In genomic region chr9:38059233-38059936, GRCh38 we compare ENCODE assay signal across 14 cellular contexts. TPM values are rescaled to one million over a fixed set of nuclear protein-coding genes. Genes with fewer than 3 reads are reported as not detected.
DNase-seq lines count a peak whose midpoint lies in the region; ATAC-seq and TF ChIP-seq lines count a peak whose summit lies in the region.
"Had no signal": no experiment of that assay in that cellular context is flagged by ENCODE, and none has a peak within 500 bp of the region (broad histone marks: within the 10 kb centered on the region; RNA-seq: fewer than 3 reads in every experiment).

No MANE protein-coding gene starts in this region.

- POLR2A ChIA-PET in WTC11 (lab: Charles Lee) = interaction anchor here (1.6 kb wide), 1 partner anchor 42 kb away, joined by 3 read pairs; no protein-coding TSS in a partner anchor
- POLR2A ChIA-PET in CD4-positive, alpha-beta T cell (lab: Charles Lee) = no interaction called here

- TF ChIP-seq CTCF in WTC11 (IDR thresholded peaks at IDR 0.05) = no peak
- no peak for TF ChIP-seq CTCF in nephron (IDR thresholded peaks at IDR 0.05; ENCODE audit: unreplicated experiment in 3 of 3)
- no peak for TF ChIP-seq CTCF in upper lobe of right lung (IDR thresholded peaks at IDR 0.05)
- TF ChIP-seq CTCF in CD4-positive, alpha-beta T cell (IDR thresholded peaks at IDR 0.05) = no peak

- no peaks in the 10 kb centered on the region for H3K9me3 ChIP-seq in upper lobe of right lung
- H3K9me3 ChIP-seq in CD4-positive, alpha-beta T cell (ENCODE audit: control insufficient read depth, low read length) = no peaks in the 10 kb centered on the region

- CTCF ChIA-PET in WTC11 (lab: Charles Lee) = interaction anchor here (0.9 to 2.1 kb wide), 3 partner anchors 29 to 146 kb away, joined by 3 to 7 read pairs (median 5); no protein-coding TSS in a partner anchor
- CTCF ChIA-PET in CD4-positive, alpha-beta T cell (lab: Charles Lee) = interaction anchor here (1.4 kb wide), 1 partner anchor 28 kb away, joined by 3 read pairs; no protein-coding TSS in a partner anchor

- H3K27me3 ChIP-seq in upper lobe of right lung = no peaks in the 10 kb centered on the region
- H3K27me3 ChIP-seq in CD4-positive, alpha-beta T cell (ENCODE audit: control insufficient read depth, insufficient read depth, low read length) = no peaks in the 10 kb centered on the region

- no peaks in the 10 kb centered on the region for H3K36me3 ChIP-seq in upper lobe of right lung

- H3K27ac Mint-ChIP-seq in WTC11 (peak overlapping the region; percentile 7; the same call in 1 of the 2 replicates), nephron (peak overlapping the region; percentile 30 to 88 (median 66))
- no peak overlapping the region for H3K27ac Mint-ChIP-seq in CD4-positive, alpha-beta T cell
- H3K27ac Mint-ChIP-seq: activated CD8-positive, alpha-beta T cell treated with anti-CD3 and anti-CD28 coated beads, Interleukin-2, amount 10 ng/mL, durations not matched to agents 7 days and 5 days; memory B cell had no signal

- H3K4me1 ChIP-seq in upper lobe of right lung = peaks cover 41% of the 10 kb centered on the region

- H3K36me3 Mint-ChIP-seq in WTC11 (no peaks in the 10 kb centered on the region), nephron (ENCODE audit: low read depth) (no peaks in the 10 kb centered on the region)
- H3K36me3 Mint-ChIP-seq in CD4-positive, alpha-beta T cell (ENCODE audit: low read depth) = no peaks in the 10 kb centered on the region
- H3K36me3 Mint-ChIP-seq: memory B cell had no signal

- DNase-seq in WTC11 (ENCODE audit: low spot score) = no peak
- DNase-seq in glomerular visceral epithelial cell (ENCODE audit: extremely low spot score) = peak; percentile 63
- DNase-seq in upper lobe of right lung = no peak
- no peak for DNase-seq in stimulated activated naive CD4-positive, alpha-beta T cell treated with Interleukin-2 at 50 U/mL for 16 hours (lab: John Stamatoyannopoulos, UW)
- no peak for DNase-seq in CD4-positive, alpha-beta T cell
- DNase-seq in stimulated activated CD4-positive, alpha-beta T cell treated with anti-CD3 and anti-CD28 coated beads, Interleukin-2, amount 100 ng/mL, for 48 hours = no peak
- DNase-seq: activated CD8-positive, alpha-beta T cell treated with anti-CD3 and anti-CD28 coated beads, Interleukin-2, amount 10 ng/mL, durations not matched to agents 7 days and 5 days; activated effector memory CD4-positive, alpha-beta T cell treated with anti-CD3 and anti-CD28 coated beads, Interleukin-2, amount 50 U/mL, for 16 hours; hypothalamus; NCI-H748 treated with DMSO at 0.1 percent for 48 hours; occipital lobe; stimulated activated CD4-positive, alpha-beta T cell treated with anti-CD3 and anti-CD28 coated beads, Interleukin-1b, Interleukin-23, amount 100 ng/mL, for 48 hours had no signal

- no peaks in the 10 kb centered on the region for H3K9me3 Mint-ChIP-seq in WTC11
- H3K9me3 Mint-ChIP-seq in nephron = no peaks in the 10 kb centered on the region
- no peaks in the 10 kb centered on the region for H3K9me3 Mint-ChIP-seq in CD4-positive, alpha-beta T cell
- H3K9me3 Mint-ChIP-seq: memory B cell had no signal

- H3K4me3 Mint-ChIP-seq in WTC11 (no peak overlapping the region), nephron (no peak overlapping the region)
- no peak overlapping the region for H3K4me3 Mint-ChIP-seq in CD4-positive, alpha-beta T cell
- H3K4me3 Mint-ChIP-seq: activated CD8-positive, alpha-beta T cell treated with anti-CD3 and anti-CD28 coated beads, Interleukin-2, amount 10 ng/mL, durations not matched to agents 7 days and 5 days; memory B cell had no signal

- H3K4me1 Mint-ChIP-seq in WTC11 (peaks cover 67% of the 10 kb centered on the region), nephron (peaks cover 60% of the 10 kb centered on the region)
- H3K4me1 Mint-ChIP-seq in CD4-positive, alpha-beta T cell (ENCODE audit: low read depth) = no peaks in the 10 kb centered on the region

- no peaks in the 10 kb centered on the region; the same call in 1 of the 2 replicates for H3K27me3 Mint-ChIP-seq in WTC11 (ENCODE audit: low read depth)
- H3K27me3 Mint-ChIP-seq in nephron (ENCODE audit: low read depth) = peaks cover 10% of the 10 kb centered on the region
- no peaks in the 10 kb centered on the region for H3K27me3 Mint-ChIP-seq in CD4-positive, alpha-beta T cell

- no peak overlapping the region for H3K4me3 ChIP-seq in upper lobe of right lung

- intact Hi-C loops in upper lobe of right lung (cut with DNase I) = no loop called here
- intact Hi-C loops in CD4-positive, alpha-beta T cell (cut with DNase I, micrococcal nuclease) = no loop called here

- no peak for ATAC-seq in WTC11
- no peak for ATAC-seq in upper lobe of right lung
- no peak for ATAC-seq in CD4-positive, alpha-beta T cell (ENCODE audit: poor library complexity)
- ATAC-seq: activated CD8-positive, alpha-beta T cell treated with anti-CD3 and anti-CD28 coated beads, Interleukin-2, amount 10 ng/mL, durations not matched to agents 7 days and 5 days had no signal

- H3K27ac ChIP-seq in upper lobe of right lung = peak overlapping the region; percentile 48
- H3K27ac ChIP-seq in CD4-positive, alpha-beta T cell (ENCODE audit: low read depth, low read length) = no peak overlapping the region

TF ChIP-seq in WTC11, 78 proteins besides CTCF, POLR2A, EP300 and RAD21:
- peak; percentile 20; the same call in 1 of the 2 replicates for TF ChIP-seq GABPB1 (CRISPR knock-in tag; IDR thresholded peaks at IDR 0.05)
- no peak for TF ChIP-seq SP1 (CRISPR knock-in tag; conservative IDR thresholded peaks at IDR 0.05)
- no peak for TF ChIP-seq SOX15 (CRISPR knock-in tag; IDR thresholded peaks at IDR 0.05)
- no peak for TF ChIP-seq STAT6 (CRISPR knock-in tag; conservative IDR thresholded peaks at IDR 0.05; ENCODE audit: low read depth)
- no peak for TF ChIP-seq NR3C1 (CRISPR knock-in tag; conservative IDR thresholded peaks at IDR 0.05; ENCODE audit: low read depth)
- TF ChIP-seq NFATC4 (CRISPR knock-in tag; IDR thresholded peaks at IDR 0.05) = no peak

RNA-seq across cellular contexts. Expression of gene SHB, which starts 9.6 kb away (rescaled TPM):
- total RNA-seq in WTC11 (2021) = 9.5 to 12.2 TPM (median 10.6 TPM) in 3 replicates
- 33.4 TPM for total RNA-seq in upper lobe of right lung
- 1 to 10 TPM; 1.1 to 1.2 TPM for total RNA-seq in CD4-positive, alpha-beta T cell
